Comparison of ENCODE assay signal across 8 cellular contexts in genomic region chr5:177454397-177455035, GRCh38. TPM values are rescaled to one million over a fixed set of nuclear protein-coding genes. Genes with fewer than 3 reads are reported as not detected.
DNase-seq lines count a peak whose midpoint lies in the region; ATAC-seq, FAIRE-seq and TF ChIP-seq lines count a peak whose summit lies in the region.

No MANE protein-coding gene starts in this region.

- H4K20me1 ChIP-seq in HepG2 (ENCODE audit: insufficient read depth, low read length) = peaks cover 12% of the 10 kb centered on the region; the same call in 1 of the 2 replicates

- H3K4me1 Mint-ChIP-seq in dendritic cell treated with granulocyte-macrophage colony-stimulating factor and Interleukin-4, amounts not matched to agents 40 ng/mL and 50 ng/mL, for 4 days (ENCODE audit: low read depth) = peaks cover 23% of the 10 kb centered on the region

- H3K9me3 ChIP-seq in BE2C = no peaks in the 10 kb centered on the region
- H3K9me3 ChIP-seq in HepG2 (ENCODE audit: low read length) = no peaks in the 10 kb centered on the region

- peaks cover 5% of the 10 kb centered on the region for H3K79me2 ChIP-seq in HepG2 (ENCODE audit: insufficient read depth, low read length)

- peak; percentile 8 for FAIRE-seq in HepG2 (lab: Jason Lieb, UNC)

- no peak overlapping the region for H3K27ac Mint-ChIP-seq in dendritic cell treated with granulocyte-macrophage colony-stimulating factor and Interleukin-4, amounts not matched to agents 40 ng/mL and 50 ng/mL, for 4 days

- no peaks in the 10 kb centered on the region for H3K27me3 ChIP-seq in BE2C
- H3K27me3 ChIP-seq in HepG2 (ENCODE audit: control insufficient read depth in 1 of 2, insufficient read depth in 2 of 2, low read length in 2 of 2) = no peaks in the 10 kb centered on the region; a peak in 1 of 5 replicates

- CTCF ChIA-PET in HepG2 (lab: Yijun Ruan, JAX; ENCODE audit: low intra/inter-chr PET ratio, low total read pairs) = interaction anchor here (1.0 to 4.8 kb wide), 9 partner anchors 28 to 343 kb away, joined by 3 to 54 read pairs (median 5); partner anchors contain the start of gene GRK6

- TF ChIP-seq EP300 in HepG2 (IDR thresholded peaks at IDR 0.05; ENCODE audit: low read depth in 2 of 2, low read length in 2 of 2) (no peak), HepG2 (CRISPR knock-in tag; IDR thresholded peaks at IDR 0.05; ENCODE audit: borderline replicate concordance) (no peak)

- H3K9ac ChIP-seq in HepG2 (ENCODE audit: insufficient read depth, low read depth, low read length) = peak overlapping the region; percentile 82

- H3K27me3 Mint-ChIP-seq in dendritic cell treated with granulocyte-macrophage colony-stimulating factor and Interleukin-4, amounts not matched to agents 40 ng/mL and 50 ng/mL, for 4 days = peaks cover 64% of the 10 kb centered on the region

- peak overlapping the region; percentile 73 for H3K4me3 ChIP-seq in BE2C (ENCODE audit: low read depth, low read length)
- peak overlapping the region; percentile 81 to 89 (median 87) for H3K4me3 ChIP-seq in HepG2 (replicated peaks in 1 of 3; ENCODE audit: insufficient read depth in 1 of 3, low read depth in 2 of 3, low read length in 3 of 3)

- BruUV-seq in HepG2 (replicated peaks; lab: Mats Ljungman, UMichigan) = TSS peak; percentile 32

- ATAC-seq in GM19035 (IDR thresholded peaks at IDR 0.05; ENCODE audit: unreplicated experiment) (peak; percentile 54), HG03342 (IDR thresholded peaks at IDR 0.05; ENCODE audit: unreplicated experiment) (peak; percentile 51), HepG2 (peak; percentile 54)

- TF ChIP-seq CTCF in BE2C (IDR thresholded peaks at IDR 0.05; ENCODE audit: low read depth, low read length) (peak; percentile 76), HepG2 (CRISPR knock-in tag; IDR thresholded peaks at IDR 0.05) (peak; percentile 85)

- intact Hi-C loops in dendritic cell treated with granulocyte-macrophage colony-stimulating factor and Interleukin-4, amounts not matched to agents 40 ng/mL and 50 ng/mL, for 4 days (cut with micrococcal nuclease) = loop anchor here (1.0 to 5.0 kb wide), 5 partner anchors 24 to 147 kb away; partner anchors contain the start of gene PDLIM7
- intact Hi-C loops in HepG2 (cut with micrococcal nuclease; ENCODE audit: unreplicated experiment) = loop anchor here (1.0 kb wide), 2 partner anchors 50 to 64 kb away; no protein-coding TSS in a partner anchor

- peaks cover 30% of the 10 kb centered on the region for H3K36me3 ChIP-seq in BE2C
- peaks cover 0 to 4% of the 10 kb centered on the region in 2 experiments; a peak in 2 of 5 replicates for H3K36me3 ChIP-seq in HepG2 (replicated peaks in 1 of 2; ENCODE audit: control insufficient read depth in 1 of 2, insufficient read depth in 2 of 2, low read length in 2 of 2)

- DNase-seq in BE2C (peak; percentile 97), NCI-H510A (lab: John Stamatoyannopoulos, UW) (peak; percentile 71), HepG2 (ENCODE audit: low spot score) (peak; percentile 79)
- DNase-seq in activated CD4-positive, alpha-beta T cell treated with anti-CD3 and anti-CD28 coated beads, Interleukin-2, amount 50 U/mL, for 24 hours (ENCODE audit: low read depth in 1 of 2, low spot score in 1 of 2) = peak; percentile 84 to 94
- DNase-seq in stimulated activated CD4-positive, alpha-beta T cell treated with anti-CD3 and anti-CD28 coated beads, Interleukin-2, amount 100 ng/mL, for 48 hours = peak; percentile 97

- POLR2A ChIA-PET in HepG2 (lab: Yijun Ruan, JAX) = interaction anchor here (0.6 to 4.4 kb wide), 21 partner anchors 9 to 340 kb away, joined by 3 to 29 read pairs (median 7); partner anchors contain the start of genes F12, GRK6 and PDLIM7

- no peak overlapping the region for H2AFZ ChIP-seq in HepG2 (ENCODE audit: low read length)

- TF ChIP-seq RAD21 in HepG2 (CRISPR knock-in tag; IDR thresholded peaks at IDR 0.05) = peak; percentile 97

- no peaks in the 10 kb centered on the region for H3K36me3 Mint-ChIP-seq in dendritic cell treated with granulocyte-macrophage colony-stimulating factor and Interleukin-4, amounts not matched to agents 40 ng/mL and 50 ng/mL, for 4 days (ENCODE audit: low read depth)

- H3K27ac ChIP-seq in HepG2 (ENCODE audit: extremely low read length, insufficient read depth, low read length) = peak overlapping the region; percentile 84

- 0% methylated on average over 5 of the region's 84 CpGs for WGBS in HepG2 (ENCODE audit: low lambda C conversion rate)

- peaks cover 30% of the 10 kb centered on the region for H3K4me1 ChIP-seq in BE2C
- H3K4me1 ChIP-seq in HepG2 (ENCODE audit: insufficient read depth, low read length) = peaks cover 35% of the 10 kb centered on the region

- H3K4me3 Mint-ChIP-seq in dendritic cell treated with granulocyte-macrophage colony-stimulating factor and Interleukin-4, amounts not matched to agents 40 ng/mL and 50 ng/mL, for 4 days = peak overlapping the region; percentile 76

- H3K4me2 ChIP-seq in HepG2 (ENCODE audit: low read depth, low read length) = peak overlapping the region; percentile 98

- in situ Hi-C loops in HepG2 (cut with HindIII; ENCODE audit: extremely low pct_ligation_motif_present, low pct_unique_long_range_greater_than_20kb) = loop anchor here (5.0 to 25.0 kb wide), 2 partner anchors 67 to 342 kb away; no protein-coding TSS in a partner anchor

- 0 out of 4 replicates have a peak, but pooled peaks of 1 of the 2 experiments have one; percentile 23 for TF ChIP-seq POLR2A in HepG2 (IDR thresholded peaks at IDR 0.05; ENCODE audit: insufficient read depth in 1 of 2, low read depth in 2 of 2, low read length in 2 of 2)

- no peaks in the 10 kb centered on the region for H3K9me3 Mint-ChIP-seq in dendritic cell treated with granulocyte-macrophage colony-stimulating factor and Interleukin-4, amounts not matched to agents 40 ng/mL and 50 ng/mL, for 4 days

RNA-seq across cellular contexts. Expression of gene PRR7, which starts 7.9 kb away (rescaled TPM):
- polyA plus RNA-seq in BE2C (2012; ENCODE audit: insufficient read depth, insufficient read length, low read depth) = 84.9 TPM
- 3.9 and 5.0 TPM in 2 replicates for total RNA-seq in HepG2 (2016; rRNA removed; fragmentation: Illumina TruSeq; extraction: Trizol)
- total RNA-seq in HepG2 (2016; cell fraction: cytosol; rRNA removed; fragmentation: Illumina TruSeq; extraction: Trizol; ENCODE audit: low read depth) = 16.0 and 17.8 TPM in 2 replicates
- 3.2 and 5.8 TPM in 2 replicates for total RNA-seq in HepG2 (2016; cell fraction: insoluble cytoplasmic fraction; rRNA removed; fragmentation: Illumina TruSeq; extraction: Trizol)
- total RNA-seq in HepG2 (2016; cell fraction: membrane; rRNA removed; fragmentation: Illumina TruSeq; extraction: Trizol) = 13.3 and 19.1 TPM in 2 replicates
- total RNA-seq in HepG2 (2016; cell fraction: nucleus; rRNA removed; fragmentation: Illumina TruSeq; extraction: Trizol) = 2.0 and 2.5 TPM in 2 replicates
- polyA plus RNA-seq in HepG2 (2011; rRNA removed) = 4.8 and 6.7 TPM in 2 replicates
- 6.4 and 16.7 TPM in 2 replicates for polyA plus RNA-seq in HepG2 (2011; cell fraction: cytosol; rRNA removed)
- polyA plus RNA-seq in HepG2 (2011; cell fraction: nucleus; rRNA removed) = 14.7 and 21.3 TPM in 2 replicates
- polyA plus RNA-seq in HepG2 (2012) = 1.5 and 3.1 TPM in 2 replicates
- polyA plus RNA-seq in HepG2 (2016; cell fraction: cytosol; fragmentation: Illumina TruSeq; extraction: Trizol; ENCODE audit: low read depth) = 20.2 and 21.6 TPM in 2 replicates
- polyA plus RNA-seq in HepG2 (2016; cell fraction: insoluble cytoplasmic fraction; fragmentation: Illumina TruSeq; extraction: Trizol; ENCODE audit: low read depth) = 4.9 and 5.8 TPM in 2 replicates
- 16.9 and 17.7 TPM in 2 replicates for polyA plus RNA-seq in HepG2 (2016; cell fraction: membrane; fragmentation: Illumina TruSeq; extraction: Trizol; ENCODE audit: low read depth)
- polyA plus RNA-seq in HepG2 (2016; cell fraction: nucleus; fragmentation: Illumina TruSeq; extraction: Trizol; ENCODE audit: insufficient read depth, low read depth) = 5.8 and 6.9 TPM in 2 replicates
- 0.94 and 6.4 TPM in 2 replicates for polyA minus RNA-seq in HepG2 (2011; rRNA and poly(A)+ RNA removed; ENCODE audit: low replicate concordance)
- 3.2 and 5.0 TPM in 2 replicates for polyA minus RNA-seq in HepG2 (2011; cell fraction: cytosol; rRNA and poly(A)+ RNA removed)
- 1.1 and 1.4 TPM in 2 replicates for polyA minus RNA-seq in HepG2 (2011; cell fraction: nucleus; rRNA and poly(A)+ RNA removed)

RNA-seq across cellular contexts. Expression of gene DBN1, which starts 18.9 kb away (rescaled TPM):
- 454 TPM for polyA plus RNA-seq in BE2C (2012; ENCODE audit: insufficient read depth, insufficient read length, low read depth)
- total RNA-seq in HepG2 (2016; rRNA removed; fragmentation: Illumina TruSeq; extraction: Trizol) = 15.7 and 37.3 TPM in 2 replicates
- 6.9 and 9.3 TPM in 2 replicates for total RNA-seq in HepG2 (2016; cell fraction: cytosol; rRNA removed; fragmentation: Illumina TruSeq; extraction: Trizol; ENCODE audit: low read depth)
- 12.8 and 37.5 TPM in 2 replicates for total RNA-seq in HepG2 (2016; cell fraction: insoluble cytoplasmic fraction; rRNA removed; fragmentation: Illumina TruSeq; extraction: Trizol)
- 12.9 and 15.2 TPM in 2 replicates for total RNA-seq in HepG2 (2016; cell fraction: membrane; rRNA removed; fragmentation: Illumina TruSeq; extraction: Trizol)
- 33.8 and 39.3 TPM in 2 replicates for total RNA-seq in HepG2 (2016; cell fraction: nucleus; rRNA removed; fragmentation: Illumina TruSeq; extraction: Trizol)
- polyA plus RNA-seq in HepG2 (2011; rRNA removed) = 27.0 and 30.9 TPM in 2 replicates
- polyA plus RNA-seq in HepG2 (2011; cell fraction: cytosol; rRNA removed) = 14.1 and 18.1 TPM in 2 replicates
- 167 and 276 TPM in 2 replicates for polyA plus RNA-seq in HepG2 (2011; cell fraction: nucleus; rRNA removed)
- 16.5 and 21.1 TPM in 2 replicates for polyA plus RNA-seq in HepG2 (2012)
- polyA plus RNA-seq in HepG2 (2016; cell fraction: cytosol; fragmentation: Illumina TruSeq; extraction: Trizol; ENCODE audit: low read depth) = 7.2 and 8.7 TPM in 2 replicates
- 16.0 and 21.2 TPM in 2 replicates for polyA plus RNA-seq in HepG2 (2016; cell fraction: insoluble cytoplasmic fraction; fragmentation: Illumina TruSeq; extraction: Trizol; ENCODE audit: low read depth)
- polyA plus RNA-seq in HepG2 (2016; cell fraction: membrane; fragmentation: Illumina TruSeq; extraction: Trizol; ENCODE audit: low read depth) = 11.4 and 15.4 TPM in 2 replicates
- 72.9 and 77.5 TPM in 2 replicates for polyA plus RNA-seq in HepG2 (2016; cell fraction: nucleus; fragmentation: Illumina TruSeq; extraction: Trizol; ENCODE audit: insufficient read depth, low read depth)
- polyA minus RNA-seq in HepG2 (2011; rRNA and poly(A)+ RNA removed; ENCODE audit: low replicate concordance) = 30.4 and 47.5 TPM in 2 replicates
- 13.2 and 16.4 TPM in 2 replicates for polyA minus RNA-seq in HepG2 (2011; cell fraction: cytosol; rRNA and poly(A)+ RNA removed)
- polyA minus RNA-seq in HepG2 (2011; cell fraction: nucleus; rRNA and poly(A)+ RNA removed) = 42.1 and 43.0 TPM in 2 replicates

RNA-seq across cellular contexts. Expression of gene GRK6, which starts 28.0 kb away (rescaled TPM):
- 58.6 TPM for polyA plus RNA-seq in BE2C (2012; ENCODE audit: insufficient read depth, insufficient read length, low read depth)
- total RNA-seq in HepG2 (2016; rRNA removed; fragmentation: Illumina TruSeq; extraction: Trizol) = 16.1 and 19.9 TPM in 2 replicates
- 21.2 and 25.1 TPM in 2 replicates for total RNA-seq in HepG2 (2016; cell fraction: cytosol; rRNA removed; fragmentation: Illumina TruSeq; extraction: Trizol; ENCODE audit: low read depth)
- total RNA-seq in HepG2 (2016; cell fraction: insoluble cytoplasmic fraction; rRNA removed; fragmentation: Illumina TruSeq; extraction: Trizol) = 15.7 and 20.8 TPM in 2 replicates
- 43.3 and 44.5 TPM in 2 replicates for total RNA-seq in HepG2 (2016; cell fraction: membrane; rRNA removed; fragmentation: Illumina TruSeq; extraction: Trizol)
- 15.6 TPM in 2 replicates for total RNA-seq in HepG2 (2016; cell fraction: nucleus; rRNA removed; fragmentation: Illumina TruSeq; extraction: Trizol)
- 13.2 and 17.4 TPM in 2 replicates for polyA plus RNA-seq in HepG2 (2011; rRNA removed)
- polyA plus RNA-seq in HepG2 (2011; cell fraction: cytosol; rRNA removed) = 16.2 and 19.6 TPM in 2 replicates
- polyA plus RNA-seq in HepG2 (2011; cell fraction: nucleus; rRNA removed) = 21.6 and 24.6 TPM in 2 replicates
- polyA plus RNA-seq in HepG2 (2012) = 16.7 and 17.5 TPM in 2 replicates
- 36.3 and 37.2 TPM in 2 replicates for polyA plus RNA-seq in HepG2 (2016; cell fraction: cytosol; fragmentation: Illumina TruSeq; extraction: Trizol; ENCODE audit: low read depth)
- polyA plus RNA-seq in HepG2 (2016; cell fraction: insoluble cytoplasmic fraction; fragmentation: Illumina TruSeq; extraction: Trizol; ENCODE audit: low read depth) = 20.6 and 21.6 TPM in 2 replicates
- 45.6 and 48.4 TPM in 2 replicates for polyA plus RNA-seq in HepG2 (2016; cell fraction: membrane; fragmentation: Illumina TruSeq; extraction: Trizol; ENCODE audit: low read depth)
- polyA plus RNA-seq in HepG2 (2016; cell fraction: nucleus; fragmentation: Illumina TruSeq; extraction: Trizol; ENCODE audit: insufficient read depth, low read depth) = 22.8 and 26.4 TPM in 2 replicates
- 11.2 and 22.9 TPM in 2 replicates for polyA minus RNA-seq in HepG2 (2011; rRNA and poly(A)+ RNA removed; ENCODE audit: low replicate concordance)
- 13.6 and 15.1 TPM in 2 replicates for polyA minus RNA-seq in HepG2 (2011; cell fraction: cytosol; rRNA and poly(A)+ RNA removed)
- polyA minus RNA-seq in HepG2 (2011; cell fraction: nucleus; rRNA and poly(A)+ RNA removed) = 19.2 and 24.9 TPM in 2 replicates

RNA-seq across cellular contexts. Expression of gene PDLIM7, which starts 42.9 kb away (rescaled TPM):
- 84.1 TPM for polyA plus RNA-seq in BE2C (2012; ENCODE audit: insufficient read depth, insufficient read length, low read depth)
- total RNA-seq in HepG2 (2016; rRNA removed; fragmentation: Illumina TruSeq; extraction: Trizol) = 17.7 and 21.1 TPM in 2 replicates
- total RNA-seq in HepG2 (2016; cell fraction: cytosol; rRNA removed; fragmentation: Illumina TruSeq; extraction: Trizol; ENCODE audit: low read depth) = 6.1 and 8.5 TPM in 2 replicates
- total RNA-seq in HepG2 (2016; cell fraction: insoluble cytoplasmic fraction; rRNA removed; fragmentation: Illumina TruSeq; extraction: Trizol) = 14.8 and 20.5 TPM in 2 replicates
- total RNA-seq in HepG2 (2016; cell fraction: membrane; rRNA removed; fragmentation: Illumina TruSeq; extraction: Trizol) = 10.1 and 15.4 TPM in 2 replicates
- 15.8 and 17.5 TPM in 2 replicates for total RNA-seq in HepG2 (2016; cell fraction: nucleus; rRNA removed; fragmentation: Illumina TruSeq; extraction: Trizol)
- 31.3 and 38.4 TPM in 2 replicates for polyA plus RNA-seq in HepG2 (2011; rRNA removed)
- polyA plus RNA-seq in HepG2 (2011; cell fraction: cytosol; rRNA removed) = 16.0 and 26.2 TPM in 2 replicates
- 208 and 260 TPM in 2 replicates for polyA plus RNA-seq in HepG2 (2011; cell fraction: nucleus; rRNA removed)
- 13.5 and 20.9 TPM in 2 replicates for polyA plus RNA-seq in HepG2 (2012)
- polyA plus RNA-seq in HepG2 (2016; cell fraction: cytosol; fragmentation: Illumina TruSeq; extraction: Trizol; ENCODE audit: low read depth) = 9.0 and 11.5 TPM in 2 replicates
- polyA plus RNA-seq in HepG2 (2016; cell fraction: insoluble cytoplasmic fraction; fragmentation: Illumina TruSeq; extraction: Trizol; ENCODE audit: low read depth) = 21.0 and 30.6 TPM in 2 replicates
- polyA plus RNA-seq in HepG2 (2016; cell fraction: membrane; fragmentation: Illumina TruSeq; extraction: Trizol; ENCODE audit: low read depth) = 14.1 and 15.2 TPM in 2 replicates
- 62.3 and 63.3 TPM in 2 replicates for polyA plus RNA-seq in HepG2 (2016; cell fraction: nucleus; fragmentation: Illumina TruSeq; extraction: Trizol; ENCODE audit: insufficient read depth, low read depth)
- 26.3 and 38.9 TPM in 2 replicates for polyA minus RNA-seq in HepG2 (2011; rRNA and poly(A)+ RNA removed; ENCODE audit: low replicate concordance)
- polyA minus RNA-seq in HepG2 (2011; cell fraction: cytosol; rRNA and poly(A)+ RNA removed) = 12.7 and 14.1 TPM in 2 replicates
- polyA minus RNA-seq in HepG2 (2011; cell fraction: nucleus; rRNA and poly(A)+ RNA removed) = 49.5 and 52.4 TPM in 2 replicates

RNA-seq across cellular contexts. Expression of gene F12, which starts 45.2 kb away (rescaled TPM):
- polyA plus RNA-seq in BE2C (2012; ENCODE audit: insufficient read depth, insufficient read length, low read depth) = 68.2 TPM
- 1.3 and 3.0 TPM in 2 replicates for total RNA-seq in HepG2 (2016; rRNA removed; fragmentation: Illumina TruSeq; extraction: Trizol)
- 1.9 and 3.1 TPM in 2 replicates for total RNA-seq in HepG2 (2016; cell fraction: cytosol; rRNA removed; fragmentation: Illumina TruSeq; extraction: Trizol; ENCODE audit: low read depth)
- total RNA-seq in HepG2 (2016; cell fraction: insoluble cytoplasmic fraction; rRNA removed; fragmentation: Illumina TruSeq; extraction: Trizol) = 1.4 and 3.6 TPM in 2 replicates
- total RNA-seq in HepG2 (2016; cell fraction: membrane; rRNA removed; fragmentation: Illumina TruSeq; extraction: Trizol) = 2.4 and 3.3 TPM in 2 replicates
- total RNA-seq in HepG2 (2016; cell fraction: nucleus; rRNA removed; fragmentation: Illumina TruSeq; extraction: Trizol) = 2.3 and 3.0 TPM in 2 replicates
- polyA plus RNA-seq in HepG2 (2011; rRNA removed) = 2.5 and 3.1 TPM in 2 replicates
- polyA plus RNA-seq in HepG2 (2011; cell fraction: cytosol; rRNA removed) = 1.5 and 3.0 TPM in 2 replicates
- 27.2 and 32.3 TPM in 2 replicates for polyA plus RNA-seq in HepG2 (2011; cell fraction: nucleus; rRNA removed)
- polyA plus RNA-seq in HepG2 (2012) = 3.6 and 10.3 TPM in 2 replicates
- 3.7 and 5.9 TPM in 2 replicates for polyA plus RNA-seq in HepG2 (2016; cell fraction: cytosol; fragmentation: Illumina TruSeq; extraction: Trizol; ENCODE audit: low read depth)
- 1.6 and 2.3 TPM in 2 replicates for polyA plus RNA-seq in HepG2 (2016; cell fraction: insoluble cytoplasmic fraction; fragmentation: Illumina TruSeq; extraction: Trizol; ENCODE audit: low read depth)
- 3.4 and 5.0 TPM in 2 replicates for polyA plus RNA-seq in HepG2 (2016; cell fraction: membrane; fragmentation: Illumina TruSeq; extraction: Trizol; ENCODE audit: low read depth)
- polyA plus RNA-seq in HepG2 (2016; cell fraction: nucleus; fragmentation: Illumina TruSeq; extraction: Trizol; ENCODE audit: insufficient read depth, low read depth) = 6.6 and 9.9 TPM in 2 replicates
- polyA minus RNA-seq in HepG2 (2011; rRNA and poly(A)+ RNA removed; ENCODE audit: low replicate concordance) = 2.5 and 2.6 TPM in 2 replicates
- 0.30 and 1.2 TPM in 2 replicates for polyA minus RNA-seq in HepG2 (2011; cell fraction: cytosol; rRNA and poly(A)+ RNA removed)
- polyA minus RNA-seq in HepG2 (2011; cell fraction: nucleus; rRNA and poly(A)+ RNA removed) = 1.0 and 1.7 TPM in 2 replicates

Comparison
In these comparisons a context has a peak if more than half of its experiments do, and no peak if none do; other contexts are left out.
1. Peak in every context shown above with its lines: DNase-seq, ATAC-seq, H3K4me3 ChIP-seq and H3K27ac ChIP-seq.